8 cellular contexts compared by ENCODE assay signal in the genomic region with DNA sequence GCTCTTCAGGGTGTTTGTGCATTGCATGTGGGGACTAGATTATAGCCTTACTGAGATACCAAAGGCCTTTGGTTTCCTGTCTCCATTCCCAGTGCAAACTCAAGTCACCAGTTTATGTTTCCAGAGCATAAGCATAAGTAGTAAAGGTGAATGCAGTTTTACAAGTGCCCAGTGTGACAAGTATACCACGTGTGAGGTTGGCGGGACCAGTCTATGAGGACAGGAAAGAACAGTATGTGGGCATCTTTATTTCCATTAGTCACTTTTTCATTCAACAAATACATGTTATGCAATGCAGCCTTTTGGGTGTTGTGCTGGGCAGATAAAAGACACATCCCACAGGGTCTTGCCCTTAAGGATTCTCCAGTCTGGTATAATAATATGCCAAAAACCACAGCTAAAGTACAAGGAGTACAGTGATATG.
DNase-seq lines count a peak whose midpoint lies in the region; ATAC-seq and TF ChIP-seq lines count a peak whose summit lies in the region.

No MANE protein-coding gene starts in this region.

- peak; percentile 43 for ATAC-seq in activated T-helper 17 cell treated with anti-CD3 and anti-CD28 coated beads, Interleukin-2, amount 50 U/mL, for 72 hours (replicated peaks)
- ATAC-seq in left ventricle myocardium superior (peak; percentile 10), HG02763 (IDR thresholded peaks at IDR 0.05; ENCODE audit: unreplicated experiment) (no peak)

- DNase-seq in left ventricle myocardium superior (no peak), 8988T (no peak), erythroblast (lab: John Stamatoyannopoulos, UW) (no peak), SIG-M5 treated with dmso at 0.1 percent for 504 hours (lab: John Stamatoyannopoulos, UW; ENCODE audit: unreplicated experiment) (no peak)
- peak; percentile 24 to 26 for DNase-seq in stimulated activated CD8-positive, alpha-beta memory T cell treated with anti-CD3 and anti-CD28 coated beads, Interleukin-7, amount 100 ng/mL, for 4 hours (ENCODE audit: low read depth in 2 of 2)

- peaks cover 4% of the 10 kb centered on the region for H3K9me3 Mint-ChIP-seq in activated T-helper 17 cell treated with anti-CD3 and anti-CD28 coated beads, Interleukin-2, amount 50 U/mL, for 72 hours

- H3K27me3 Mint-ChIP-seq in activated T-helper 17 cell treated with anti-CD3 and anti-CD28 coated beads, Interleukin-2, amount 50 U/mL, for 72 hours = no peaks in the 10 kb centered on the region

- TF ChIP-seq POLR2A in erythroblast (IDR thresholded peaks at IDR 0.05; ENCODE audit: low read length) = no peak

- intact Hi-C loops in left ventricle myocardium superior (cut with micrococcal nuclease) = loop anchor here (5.0 kb wide), 2 partner anchors 34 to 151 kb away; no protein-coding TSS in a partner anchor

- H3K36me3 ChIP-seq in KOPT-K1 (ENCODE audit: insufficient read depth, low read length) = peaks cover 21% of the 10 kb centered on the region

- peak overlapping the region; percentile 98 for H3K4me3 Mint-ChIP-seq in activated T-helper 17 cell treated with anti-CD3 and anti-CD28 coated beads, Interleukin-2, amount 50 U/mL, for 72 hours

- H3K9me3 ChIP-seq in KOPT-K1 (ENCODE audit: insufficient read depth, low read length, poor library complexity, severe bottlenecking) = no peaks in the 10 kb centered on the region

- peak overlapping the region; percentile 48 for H3K27ac ChIP-seq in KOPT-K1 (ENCODE audit: low read depth, low read length, poor library complexity, severe bottlenecking)

- peak overlapping the region; percentile 98 for H3K27ac Mint-ChIP-seq in activated T-helper 17 cell treated with anti-CD3 and anti-CD28 coated beads, Interleukin-2, amount 50 U/mL, for 72 hours

- peaks cover 41% of the 10 kb centered on the region for H3K4me1 Mint-ChIP-seq in activated T-helper 17 cell treated with anti-CD3 and anti-CD28 coated beads, Interleukin-2, amount 50 U/mL, for 72 hours

- peaks cover 96% of the 10 kb centered on the region for H3K36me3 Mint-ChIP-seq in activated T-helper 17 cell treated with anti-CD3 and anti-CD28 coated beads, Interleukin-2, amount 50 U/mL, for 72 hours (ENCODE audit: low read depth)

Comparison
In these comparisons a context has a peak if more than half of its experiments do, and no peak if none do; other contexts are left out.
1. DNase-seq: peak in stimulated activated CD8-positive, alpha-beta memory T cell treated with anti-CD3 and anti-CD28 coated beads, Interleukin-7, amount 100 ng/mL, for 4 hours (2 of 2); none in left ventricle myocardium superior (single experiment), 8988T (single experiment), erythroblast (0 of 2) and SIG-M5 treated with dmso at 0.1 percent for 504 hours (single experiment).